Comparison of ENCODE assay signal across 1 cellular context in genomic region chr20:56418385-56418861, GRCh38.
TF ChIP-seq lines count a peak whose summit lies in the region.

No MANE protein-coding gene starts in this region.

TF ChIP-seq in K562, 482 proteins besides CTCF, POLR2A, EP300 and RAD21 (continued from another document):
- no peak for TF ChIP-seq ZC3H8 (IDR thresholded peaks at IDR 0.05)
- no peak for TF ChIP-seq ETV5 (CRISPR knock-in tag; IDR thresholded peaks at IDR 0.05; ENCODE audit: low read depth)
- no peak for TF ChIP-seq FOXK2 (conservative IDR thresholded peaks at IDR 0.05 in 1 of 2, IDR thresholded peaks at IDR 0.05 in 1 of 2; ENCODE audit: low read depth in 2 of 2)
- no peak for TF ChIP-seq KLF10 (CRISPR knock-in tag; IDR thresholded peaks at IDR 0.05)
- no peak for TF ChIP-seq ZNF184 (CRISPR knock-in tag; IDR thresholded peaks at IDR 0.05)
- TF ChIP-seq ZNF57 (CRISPR knock-in tag; IDR thresholded peaks at IDR 0.05) = no peak
- no peak for TF ChIP-seq FOXA1 (IDR thresholded peaks at IDR 0.05; ENCODE audit: borderline replicate concordance)
- TF ChIP-seq E2F3 (CRISPR knock-in tag; IDR thresholded peaks at IDR 0.05) = no peak
- no peak for TF ChIP-seq RHOXF2B (CRISPR knock-in tag; conservative IDR thresholded peaks at IDR 0.05)
